Comparison of ENCODE assay signal across 23 cellular contexts in genomic region chr3:97917813-97918536, GRCh38. TPM values are rescaled to one million over a fixed set of nuclear protein-coding genes. Genes with fewer than 3 reads are reported as not detected.
A peak's percentile ranks its signal among the peaks of the same experiment; 100 is the strongest.
DNase-seq lines count a peak whose midpoint lies in the region; ATAC-seq, FAIRE-seq and TF ChIP-seq lines count a peak whose summit lies in the region.
"Had no signal": no experiment of that assay in that cellular context is flagged by ENCODE, and none has a peak within 500 bp of the region (broad histone marks: within the 10 kb centered on the region; RNA-seq: fewer than 3 reads in every experiment).

No MANE protein-coding gene starts in this region.

- H3K4me1 ChIP-seq in astrocyte (ENCODE audit: insufficient read depth, low read length), result no peaks in the 10 kb centered on the region
- peaks cover 0 to 8% (median 0%) of the 10 kb centered on the region in 3 donors for H3K4me1 ChIP-seq in pancreas
- H3K4me1 ChIP-seq: tibial artery had no signal

- H3K9me3 ChIP-seq in astrocyte (ENCODE audit: insufficient read depth, low read depth, low read length) (no peaks in the 10 kb centered on the region), pancreas (no peaks in the 10 kb centered on the region)
- H3K9me3 ChIP-seq: esophagus muscularis mucosa, tibial artery had no signal

- H3K27ac ChIP-seq in astrocyte (ENCODE audit: low read depth, low read length) (no peak overlapping the region), pancreas (no peak overlapping the region)
- H3K27ac ChIP-seq: C4-2B, esophagus muscularis mucosa, tibial artery had no signal

- H3K36me3 ChIP-seq in astrocyte (ENCODE audit: insufficient read depth, low read length) (peaks cover 4% of the 10 kb centered on the region), pancreas (peaks cover 0 to 9% (median 0%) of the 10 kb centered on the region in 3 donors)

- H2AFZ ChIP-seq in astrocyte (ENCODE audit: low read depth, low read length), result no peak overlapping the region

- peak; percentile 33 for DNase-seq in GM04503 (ENCODE audit: low read depth)
- peak; percentile 37 for DNase-seq in astrocyte (ENCODE audit: low read depth)
- peak; percentile 48 for DNase-seq in fibroblast of villous mesenchyme (ENCODE audit: low read depth)
- no peak for DNase-seq in pancreas
- no peak for DNase-seq in activated T-cell treated with anti-CD3 and anti-CD28 coated beads, Interleukin-2, amount 50 U/mL, for 72 hours
- DNase-seq in NCI-H345 (lab: John Stamatoyannopoulos, UW), result no peak
- DNase-seq in activated naive CD4-positive, alpha-beta T cell treated with anti-CD3 and anti-CD28 coated beads for 36 hours, result no peak
- DNase-seq: activated CD4-positive, alpha-beta T cell treated with anti-CD3 and anti-CD28 coated beads for 1 hour; activated gamma-delta T cell treated with Interleukin-2 at 50 U/mL for 16 hours; DMS153; hypothalamus; KG1; naive thymus-derived CD4-positive, alpha-beta T cell; NCI-H1092 treated with DMSO at 0.1 percent for 48 hours; NCI-H2171; OCI-M1; stimulated activated naive B cell treated with anti-CD40 and anti-IgM and Interleukin-4, amounts not matched to agents 10 μg/mL and 1 μg/mL and 100 μg/mL, for 72 hours; T1000; tibial artery had no signal

- no peaks in the 10 kb centered on the region for H4K20me1 ChIP-seq in astrocyte (ENCODE audit: insufficient read depth, low read length)

- CTCF ChIA-PET in activated naive CD4-positive, alpha-beta T cell treated with anti-CD3 and anti-CD28 coated beads for 36 hours (lab: Charles Lee), result no interaction called here

- TF ChIP-seq CTCF in astrocyte (IDR thresholded peaks at IDR 0.05; ENCODE audit: insufficient read depth, low read depth, low read length) (no peak), fibroblast of villous mesenchyme (IDR thresholded peaks at IDR 0.05; ENCODE audit: insufficient read depth, low read depth, low read length) (no peak), pancreas (IDR thresholded peaks at IDR 0.05) (no peak)

- H3K4me3 ChIP-seq in astrocyte (ENCODE audit: insufficient read depth, low read depth, low read length) (no peak overlapping the region), fibroblast of villous mesenchyme (ENCODE audit: low read depth, low read length) (no peak overlapping the region), pancreas (no peak overlapping the region)
- H3K4me3 ChIP-seq: esophagus muscularis mucosa, tibial artery had no signal

- no peaks in the 10 kb centered on the region for H3K79me2 ChIP-seq in astrocyte (ENCODE audit: insufficient read depth, low read length)

- H3K36me3 Mint-ChIP-seq in astrocyte (ENCODE audit: low read depth, unreplicated experiment), result peaks cover 8% of the 10 kb centered on the region
- H3K36me3 Mint-ChIP-seq in activated T-cell treated with anti-CD3 and anti-CD28 coated beads, Interleukin-2, amount 50 U/mL, for 72 hours (ENCODE audit: insufficient read depth in 2 of 2), result peaks cover 4 to 6% of the 10 kb centered on the region in 2 donors
- H3K36me3 Mint-ChIP-seq in activated naive CD4-positive, alpha-beta T cell treated with anti-CD3 and anti-CD28 coated beads for 36 hours (ENCODE audit: low read depth), result peaks cover 32% of the 10 kb centered on the region

- ATAC-seq in pancreas (peak; percentile 78 to 89 (median 80)), HG02938 (IDR thresholded peaks at IDR 0.05; ENCODE audit: unreplicated experiment) (no peak)
- ATAC-seq in activated T-cell treated with anti-CD3 and anti-CD28 coated beads, Interleukin-2, amount 50 U/mL, for 72 hours (replicated peaks in 1 of 2), result no peak
- ATAC-seq: naive thymus-derived CD4-positive, alpha-beta T cell; stimulated activated naive B cell treated with anti-CD40 and anti-IgM and Interleukin-4, amounts not matched to agents 10 μg/mL and 1 μg/mL and 100 μg/mL, for 72 hours had no signal

- FAIRE-seq in astrocyte (lab: Jason Lieb, UNC), result no peak
- no peak for FAIRE-seq in pancreas (lab: Jason Lieb, UNC)
- FAIRE-seq: H1 had no signal

- WGBS in pancreas, 2 donors, result 37 to 43% methylated on average over 3 of the region's 3 CpGs

- no peaks in the 10 kb centered on the region for H3K9me3 Mint-ChIP-seq in astrocyte (ENCODE audit: unreplicated experiment)
- H3K9me3 Mint-ChIP-seq in activated T-cell treated with anti-CD3 and anti-CD28 coated beads, Interleukin-2, amount 50 U/mL, for 72 hours, result peaks cover 0 to 2% of the 10 kb centered on the region in 2 donors
- no peaks in the 10 kb centered on the region for H3K9me3 Mint-ChIP-seq in activated naive CD4-positive, alpha-beta T cell treated with anti-CD3 and anti-CD28 coated beads for 36 hours

- no peak overlapping the region for H3K4me2 ChIP-seq in astrocyte (ENCODE audit: low read length)

- H3K9ac ChIP-seq in astrocyte (ENCODE audit: low read length), result no peak overlapping the region

- H3K4me3 Mint-ChIP-seq in astrocyte (ENCODE audit: unreplicated experiment), result no peak overlapping the region
- no peak overlapping the region for H3K4me3 Mint-ChIP-seq in activated T-cell treated with anti-CD3 and anti-CD28 coated beads, Interleukin-2, amount 50 U/mL, for 72 hours
- no peak overlapping the region for H3K4me3 Mint-ChIP-seq in activated naive CD4-positive, alpha-beta T cell treated with anti-CD3 and anti-CD28 coated beads for 36 hours
- H3K4me3 Mint-ChIP-seq: naive thymus-derived CD4-positive, alpha-beta T cell; stimulated activated naive B cell treated with anti-CD40 and anti-IgM and Interleukin-4, amounts not matched to agents 10 μg/mL and 1 μg/mL and 100 μg/mL, for 72 hours had no signal

- H3K27me3 ChIP-seq in astrocyte (ENCODE audit: insufficient read depth, low read length), result no peaks in the 10 kb centered on the region
- H3K27me3 ChIP-seq in pancreas, result no peaks in the 10 kb centered on the region
- H3K27me3 ChIP-seq: esophagus muscularis mucosa, tibial artery had no signal

- no peaks in the 10 kb centered on the region for H3K4me1 Mint-ChIP-seq in astrocyte (ENCODE audit: low read depth, unreplicated experiment)
- H3K4me1 Mint-ChIP-seq in activated T-cell treated with anti-CD3 and anti-CD28 coated beads, Interleukin-2, amount 50 U/mL, for 72 hours (ENCODE audit: low read depth), result no peaks in the 10 kb centered on the region
- H3K4me1 Mint-ChIP-seq in activated naive CD4-positive, alpha-beta T cell treated with anti-CD3 and anti-CD28 coated beads for 36 hours (ENCODE audit: low read depth), result no peaks in the 10 kb centered on the region
- H3K4me1 Mint-ChIP-seq: stimulated activated naive B cell treated with anti-CD40 and anti-IgM and Interleukin-4, amounts not matched to agents 10 μg/mL and 1 μg/mL and 100 μg/mL, for 72 hours had no signal

- no peak overlapping the region for H3K27ac Mint-ChIP-seq in astrocyte (ENCODE audit: unreplicated experiment)
- no peak overlapping the region for H3K27ac Mint-ChIP-seq in activated T-cell treated with anti-CD3 and anti-CD28 coated beads, Interleukin-2, amount 50 U/mL, for 72 hours
- H3K27ac Mint-ChIP-seq in activated naive CD4-positive, alpha-beta T cell treated with anti-CD3 and anti-CD28 coated beads for 36 hours, result no peak overlapping the region
- H3K27ac Mint-ChIP-seq: naive thymus-derived CD4-positive, alpha-beta T cell; stimulated activated naive B cell treated with anti-CD40 and anti-IgM and Interleukin-4, amounts not matched to agents 10 μg/mL and 1 μg/mL and 100 μg/mL, for 72 hours had no signal

- intact Hi-C loops in pancreas (cut with DNase I), result no loop called here
- intact Hi-C loops in activated naive CD4-positive, alpha-beta T cell treated with anti-CD3 and anti-CD28 coated beads for 36 hours (cut with micrococcal nuclease), result no loop called here

- no peaks in the 10 kb centered on the region for H3K27me3 Mint-ChIP-seq in astrocyte (ENCODE audit: low read depth, unreplicated experiment)
- H3K27me3 Mint-ChIP-seq in activated T-cell treated with anti-CD3 and anti-CD28 coated beads, Interleukin-2, amount 50 U/mL, for 72 hours (ENCODE audit: low read depth), result no peaks in the 10 kb centered on the region
- H3K27me3 Mint-ChIP-seq in activated naive CD4-positive, alpha-beta T cell treated with anti-CD3 and anti-CD28 coated beads for 36 hours (ENCODE audit: low read depth), result no peaks in the 10 kb centered on the region
- H3K27me3 Mint-ChIP-seq: naive thymus-derived CD4-positive, alpha-beta T cell; stimulated activated naive B cell treated with anti-CD40 and anti-IgM and Interleukin-4, amounts not matched to agents 10 μg/mL and 1 μg/mL and 100 μg/mL, for 72 hours had no signal

RNA-seq across cellular contexts. Expression of gene RIOX2, which starts 54.3 kb away (rescaled TPM):
- total RNA-seq in astrocyte, result 17.3 and 20.2 TPM in 2 replicates
- 31.6 and 34.1 TPM in 2 replicates for total RNA-seq in fibroblast of villous mesenchyme
- 10 to 100 TPM; 14.8 to 25.7 (median 17.3) TPM for total RNA-seq in pancreas
- 10 to 100 TPM in 1 of 2 donors, 1 to 10 TPM in 1; 9.9 to 15.1 TPM for polyA plus RNA-seq in pancreas
- 10 to 100 TPM; 32.8 to 37.8 TPM for total RNA-seq in activated T-cell treated with anti-CD3 and anti-CD28 coated beads, Interleukin-2, amount 50 U/mL, for 72 hours
- 10 to 100 TPM; 26.3 to 32.6 TPM for total RNA-seq in activated naive CD4-positive, alpha-beta T cell treated with anti-CD3 and anti-CD28 coated beads for 36 hours

Comparison
In these comparisons a context has a peak if more than half of its experiments do, and no peak if none do; other contexts are left out.
1. DNase-seq: peak in GM04503 (single experiment), astrocyte (single experiment) and fibroblast of villous mesenchyme (single experiment); none in pancreas (0 of 6), activated T-cell treated with anti-CD3 and anti-CD28 coated beads, Interleukin-2, amount 50 U/mL, for 72 hours (0 of 2), NCI-H345 (single experiment) and activated naive CD4-positive, alpha-beta T cell treated with anti-CD3 and anti-CD28 coated beads for 36 hours (single experiment).
2. ATAC-seq: peak in pancreas (4 of 4); none in activated T-cell treated with anti-CD3 and anti-CD28 coated beads, Interleukin-2, amount 50 U/mL, for 72 hours (0 of 2) and HG02938 (single experiment).